Comparison of ENCODE assay signal across 2 cellular contexts in the genomic region with DNA sequence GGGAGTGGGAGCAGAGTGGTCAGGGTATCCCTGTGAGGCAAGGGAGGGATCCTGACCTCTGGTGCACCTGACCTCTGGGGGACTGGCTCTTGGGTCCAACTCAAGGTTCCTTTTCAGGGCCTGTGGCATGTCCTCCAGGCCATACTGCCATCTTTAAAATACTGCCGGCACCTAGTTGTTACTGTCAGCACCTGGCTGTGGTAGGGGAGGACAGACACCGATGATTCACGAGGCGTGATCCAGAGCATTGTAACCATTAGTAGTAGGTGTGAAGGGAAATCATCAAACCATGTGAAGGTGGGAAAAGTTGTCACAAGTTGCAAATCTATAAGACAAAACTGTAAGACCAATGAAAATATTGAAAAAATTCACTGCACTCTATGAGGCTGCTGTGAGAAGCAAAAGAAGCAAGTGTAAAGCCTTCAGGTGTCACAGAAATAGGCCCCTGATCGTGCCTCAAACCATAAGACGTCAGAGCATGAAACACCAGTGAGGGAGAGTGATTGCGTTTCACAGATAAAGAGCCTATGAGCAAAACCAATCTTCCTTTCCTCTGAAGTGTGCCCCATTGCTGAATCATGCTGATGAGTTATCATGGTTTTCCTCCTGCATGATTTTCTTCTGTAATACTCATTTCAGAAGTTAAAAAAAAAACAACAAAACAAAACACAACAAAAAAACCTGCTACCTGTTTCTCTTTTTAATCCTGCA.
TF ChIP-seq lines count a peak whose summit lies in the region.

No MANE protein-coding gene starts in this region.

TF ChIP-seq in IMR-90, 13 proteins besides CTCF, POLR2A, EP300 and RAD21 (continued from another document):
- no peak for TF ChIP-seq CHD1 (IDR thresholded peaks at IDR 0.05; ENCODE audit: low read depth, low read length)
- peak; percentile 25; the same call in 1 of the 2 replicates for TF ChIP-seq MAZ (IDR thresholded peaks at IDR 0.05; ENCODE audit: borderline replicate concordance, low read depth, low read length)
- TF ChIP-seq MXI1 (IDR thresholded peaks at IDR 0.05; ENCODE audit: borderline replicate concordance, low read depth, low read length), result no peak
- no peak for TF ChIP-seq RCOR1 (IDR thresholded peaks at IDR 0.05; ENCODE audit: insufficient replicate concordance, low read length)
- TF ChIP-seq, protein P1, sequence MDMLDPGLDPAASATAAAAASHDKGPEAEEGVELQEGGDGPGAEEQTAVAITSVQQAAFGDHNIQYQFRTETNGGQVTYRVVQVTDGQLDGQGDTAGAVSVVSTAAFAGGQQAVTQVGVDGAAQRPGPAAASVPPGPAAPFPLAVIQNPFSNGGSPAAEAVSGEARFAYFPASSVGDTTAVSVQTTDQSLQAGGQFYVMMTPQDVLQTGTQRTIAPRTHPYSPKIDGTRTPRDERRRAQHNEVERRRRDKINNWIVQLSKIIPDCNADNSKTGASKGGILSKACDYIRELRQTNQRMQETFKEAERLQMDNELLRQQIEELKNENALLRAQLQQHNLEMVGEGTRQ (IDR thresholded peaks at IDR 0.05; ENCODE audit: low read depth, low read length), result no peak
- peak; percentile 70 for TF ChIP-seq MAFK (IDR thresholded peaks at IDR 0.05; ENCODE audit: low read depth, low read length)
- peak; percentile 88 for TF ChIP-seq BHLHE40 (IDR thresholded peaks at IDR 0.05; ENCODE audit: low read depth, low read length)
- TF ChIP-seq FOS (IDR thresholded peaks at IDR 0.05; ENCODE audit: low read depth, low read length), result peak; percentile 65
- TF ChIP-seq, protein P2, sequence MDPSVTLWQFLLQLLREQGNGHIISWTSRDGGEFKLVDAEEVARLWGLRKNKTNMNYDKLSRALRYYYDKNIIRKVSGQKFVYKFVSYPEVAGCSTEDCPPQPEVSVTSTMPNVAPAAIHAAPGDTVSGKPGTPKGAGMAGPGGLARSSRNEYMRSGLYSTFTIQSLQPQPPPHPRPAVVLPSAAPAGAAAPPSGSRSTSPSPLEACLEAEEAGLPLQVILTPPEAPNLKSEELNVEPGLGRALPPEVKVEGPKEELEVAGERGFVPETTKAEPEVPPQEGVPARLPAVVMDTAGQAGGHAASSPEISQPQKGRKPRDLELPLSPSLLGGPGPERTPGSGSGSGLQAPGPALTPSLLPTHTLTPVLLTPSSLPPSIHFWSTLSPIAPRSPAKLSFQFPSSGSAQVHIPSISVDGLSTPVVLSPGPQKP (IDR thresholded peaks at IDR 0.05; ENCODE audit: borderline replicate concordance, low read depth, low read length), result no peak

TF ChIP-seq in WTC11, 78 proteins besides CTCF, POLR2A, EP300 and RAD21 (continued from another document):
- TF ChIP-seq, protein P1 (CRISPR knock-in tag; IDR thresholded peaks at IDR 0.05), result no peak
- TF ChIP-seq, protein P3, sequence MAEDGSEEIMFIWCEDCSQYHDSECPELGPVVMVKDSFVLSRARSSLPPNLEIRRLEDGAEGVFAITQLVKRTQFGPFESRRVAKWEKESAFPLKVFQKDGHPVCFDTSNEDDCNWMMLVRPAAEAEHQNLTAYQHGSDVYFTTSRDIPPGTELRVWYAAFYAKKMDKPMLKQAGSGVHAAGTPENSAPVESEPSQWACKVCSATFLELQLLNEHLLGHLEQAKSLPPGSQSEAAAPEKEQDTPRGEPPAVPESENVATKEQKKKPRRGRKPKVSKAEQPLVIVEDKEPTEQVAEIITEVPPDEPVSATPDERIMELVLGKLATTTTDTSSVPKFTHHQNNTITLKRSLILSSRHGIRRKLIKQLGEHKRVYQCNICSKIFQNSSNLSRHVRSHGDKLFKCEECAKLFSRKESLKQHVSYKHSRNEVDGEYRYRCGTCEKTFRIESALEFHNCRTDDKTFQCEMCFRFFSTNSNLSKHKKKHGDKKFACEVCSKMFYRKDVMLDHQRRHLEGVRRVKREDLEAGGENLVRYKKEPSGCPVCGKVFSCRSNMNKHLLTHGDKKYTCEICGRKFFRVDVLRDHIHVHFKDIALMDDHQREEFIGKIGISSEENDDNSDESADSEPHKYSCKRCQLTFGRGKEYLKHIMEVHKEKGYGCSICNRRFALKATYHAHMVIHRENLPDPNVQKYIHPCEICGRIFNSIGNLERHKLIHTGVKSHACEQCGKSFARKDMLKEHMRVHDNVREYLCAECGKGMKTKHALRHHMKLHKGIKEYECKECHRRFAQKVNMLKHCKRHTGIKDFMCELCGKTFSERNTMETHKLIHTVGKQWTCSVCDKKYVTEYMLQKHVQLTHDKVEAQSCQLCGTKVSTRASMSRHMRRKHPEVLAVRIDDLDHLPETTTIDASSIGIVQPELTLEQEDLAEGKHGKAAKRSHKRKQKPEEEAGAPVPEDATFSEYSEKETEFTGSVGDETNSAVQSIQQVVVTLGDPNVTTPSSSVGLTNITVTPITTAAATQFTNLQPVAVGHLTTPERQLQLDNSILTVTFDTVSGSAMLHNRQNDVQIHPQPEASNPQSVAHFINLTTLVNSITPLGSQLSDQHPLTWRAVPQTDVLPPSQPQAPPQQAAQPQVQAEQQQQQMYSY (CRISPR knock-in tag; IDR thresholded peaks at IDR 0.05), result no peak
- TF ChIP-seq FOXJ3 (CRISPR knock-in tag; IDR thresholded peaks at IDR 0.05; ENCODE audit: borderline replicate concordance) (no peak), ELF4 (CRISPR knock-in tag; IDR thresholded peaks at IDR 0.05; ENCODE audit: low read depth) (no peak), FOXK1 (CRISPR knock-in tag; IDR thresholded peaks at IDR 0.05) (no peak), HMGA2 (CRISPR knock-in tag; IDR thresholded peaks at IDR 0.05) (no peak), EMX1 (CRISPR knock-in tag; IDR thresholded peaks at IDR 0.05) (no peak), MXD4 (CRISPR knock-in tag; IDR thresholded peaks at IDR 0.05; ENCODE audit: borderline replicate concordance) (no peak), IRF2 (CRISPR knock-in tag; IDR thresholded peaks at IDR 0.05; ENCODE audit: borderline replicate concordance, low read depth) (no peak), CREB1 (CRISPR knock-in tag; IDR thresholded peaks at IDR 0.05) (no peak), ZBTB21 (CRISPR knock-in tag; IDR thresholded peaks at IDR 0.05; ENCODE audit: borderline replicate concordance) (no peak)
- TF ChIP-seq, protein P4, sequence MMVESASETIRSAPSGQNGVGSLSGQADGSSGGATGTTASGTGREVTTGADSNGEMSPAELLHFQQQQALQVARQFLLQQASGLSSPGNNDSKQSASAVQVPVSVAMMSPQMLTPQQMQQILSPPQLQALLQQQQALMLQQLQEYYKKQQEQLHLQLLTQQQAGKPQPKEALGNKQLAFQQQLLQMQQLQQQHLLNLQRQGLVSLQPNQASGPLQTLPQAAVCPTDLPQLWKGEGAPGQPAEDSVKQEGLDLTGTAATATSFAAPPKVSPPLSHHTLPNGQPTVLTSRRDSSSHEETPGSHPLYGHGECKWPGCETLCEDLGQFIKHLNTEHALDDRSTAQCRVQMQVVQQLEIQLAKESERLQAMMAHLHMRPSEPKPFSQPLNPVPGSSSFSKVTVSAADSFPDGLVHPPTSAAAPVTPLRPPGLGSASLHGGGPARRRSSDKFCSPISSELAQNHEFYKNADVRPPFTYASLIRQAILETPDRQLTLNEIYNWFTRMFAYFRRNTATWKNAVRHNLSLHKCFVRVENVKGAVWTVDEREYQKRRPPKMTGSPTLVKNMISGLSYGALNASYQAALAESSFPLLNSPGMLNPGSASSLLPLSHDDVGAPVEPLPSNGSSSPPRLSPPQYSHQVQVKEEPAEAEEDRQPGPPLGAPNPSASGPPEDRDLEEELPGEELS (CRISPR knock-in tag; IDR thresholded peaks at IDR 0.05), result no peak
- TF ChIP-seq, protein P5, sequence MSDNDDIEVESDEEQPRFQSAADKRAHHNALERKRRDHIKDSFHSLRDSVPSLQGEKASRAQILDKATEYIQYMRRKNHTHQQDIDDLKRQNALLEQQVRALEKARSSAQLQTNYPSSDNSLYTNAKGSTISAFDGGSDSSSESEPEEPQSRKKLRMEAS (CRISPR knock-in tag; IDR thresholded peaks at IDR 0.05), result no peak
- TF ChIP-seq, protein P6, sequence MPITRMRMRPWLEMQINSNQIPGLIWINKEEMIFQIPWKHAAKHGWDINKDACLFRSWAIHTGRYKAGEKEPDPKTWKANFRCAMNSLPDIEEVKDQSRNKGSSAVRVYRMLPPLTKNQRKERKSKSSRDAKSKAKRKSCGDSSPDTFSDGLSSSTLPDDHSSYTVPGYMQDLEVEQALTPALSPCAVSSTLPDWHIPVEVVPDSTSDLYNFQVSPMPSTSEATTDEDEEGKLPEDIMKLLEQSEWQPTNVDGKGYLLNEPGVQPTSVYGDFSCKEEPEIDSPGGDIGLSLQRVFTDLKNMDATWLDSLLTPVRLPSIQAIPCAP (CRISPR knock-in tag; IDR thresholded peaks at IDR 0.05), result no peak
- TF ChIP-seq, protein P7, sequence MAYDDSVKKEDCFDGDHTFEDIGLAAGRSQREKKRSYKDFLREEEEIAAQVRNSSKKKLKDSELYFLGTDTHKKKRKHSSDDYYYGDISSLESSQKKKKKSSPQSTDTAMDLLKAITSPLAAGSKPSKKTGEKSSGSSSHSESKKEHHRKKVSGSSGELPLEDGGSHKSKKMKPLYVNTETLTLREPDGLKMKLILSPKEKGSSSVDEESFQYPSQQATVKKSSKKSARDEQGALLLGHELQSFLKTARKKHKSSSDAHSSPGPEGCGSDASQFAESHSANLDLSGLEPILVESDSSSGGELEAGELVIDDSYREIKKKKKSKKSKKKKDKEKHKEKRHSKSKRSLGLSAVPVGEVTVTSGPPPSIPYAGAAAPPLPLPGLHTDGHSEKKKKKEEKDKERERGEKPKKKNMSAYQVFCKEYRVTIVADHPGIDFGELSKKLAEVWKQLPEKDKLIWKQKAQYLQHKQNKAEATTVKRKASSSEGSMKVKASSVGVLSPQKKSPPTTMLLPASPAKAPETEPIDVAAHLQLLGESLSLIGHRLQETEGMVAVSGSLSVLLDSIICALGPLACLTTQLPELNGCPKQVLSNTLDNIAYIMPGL (CRISPR knock-in tag; IDR thresholded peaks at IDR 0.05), result no peak
TF ChIP-seq in WTC11: peak in this region for 0.
